12 cellular contexts compared by ENCODE assay signal in genomic region chr3:51591231-51591630, GRCh38.
"Had no signal": no experiment of that assay in that cellular context is flagged by ENCODE, and none has a peak within 500 bp of the region (broad histone marks: within the 10 kb centered on the region; RNA-seq: fewer than 3 reads in every experiment).

No MANE protein-coding gene starts in this region.

- DNase-seq: activated CD4-positive, CD25-positive, alpha-beta regulatory T cell; activated naive CD4-positive, alpha-beta T cell treated with anti-CD3 and anti-CD28 coated beads, Interleukin-2, amount 50 U/mL, for 16 hours; amniotic stem cell; esophagus squamous epithelium; hippocampal formation; kidney glomerular epithelial cell; spleen; stimulated activated CD4-positive, alpha-beta T cell treated with anti-CD3 and anti-CD28 coated beads, Interleukin-1b, Interleukin-23, amount 100 ng/mL, for 48 hours; stimulated activated naive CD8-positive, alpha-beta T cell treated with anti-CD3 and anti-CD28 coated beads, Interleukin-15, Interleukin-2, amounts not matched to agents 100 U/mL and 50 U/mL, for 24 hours; T-helper 2 cell had no signal

- H3K4me3 ChIP-seq: esophagus squamous epithelium, gastroesophageal sphincter, right atrium auricular region, spleen had no signal

- H3K4me1 ChIP-seq: esophagus squamous epithelium, right atrium auricular region had no signal

- H3K27ac ChIP-seq: esophagus squamous epithelium, gastroesophageal sphincter, right atrium auricular region, spleen had no signal

- ATAC-seq: gastroesophageal sphincter; stimulated activated naive CD8-positive, alpha-beta T cell treated with anti-CD3 and anti-CD28 coated beads, Interleukin-15, Interleukin-2, amounts not matched to agents 100 U/mL and 50 U/mL, for 24 hours had no signal

- H3K9me3 ChIP-seq: esophagus squamous epithelium, gastroesophageal sphincter, right atrium auricular region, spleen had no signal

- H3K27me3 ChIP-seq: esophagus squamous epithelium, gastroesophageal sphincter, right atrium auricular region, spleen had no signal
